ENCODE assay signal across 23 cellular contexts in the genomic region with DNA sequence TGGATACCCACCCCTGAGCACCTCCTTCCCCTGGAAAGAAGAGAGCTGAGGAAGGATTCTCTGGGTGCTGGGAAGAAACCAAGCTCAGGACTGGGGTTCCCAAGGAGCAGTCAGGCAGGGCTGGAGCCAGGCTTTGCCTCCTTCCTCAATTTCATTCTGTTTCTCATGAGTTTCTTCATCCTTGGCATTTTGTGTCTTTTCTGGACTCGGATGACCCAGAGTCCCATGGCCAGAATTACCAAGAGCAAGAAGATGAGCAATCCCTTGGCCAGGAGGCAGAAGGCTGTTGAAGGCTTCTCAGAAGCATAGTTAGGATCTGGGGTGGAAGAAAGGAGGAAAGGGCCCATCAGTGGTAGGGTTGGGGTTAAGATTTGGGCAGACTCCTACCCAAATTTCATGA. TPM values are rescaled to one million over a fixed set of nuclear protein-coding genes. Genes with fewer than 3 reads are reported as not detected.
"Had no signal": no experiment of that assay in that cellular context is flagged by ENCODE, and none has a peak within 500 bp of the region (broad histone marks: within the 10 kb centered on the region; RNA-seq: fewer than 3 reads in every experiment).

No MANE protein-coding gene starts in this region.

- H3K27me3 ChIP-seq: foreskin keratinocyte, right lobe of liver, uterus had no signal

- DNase-seq: effector memory CD8-positive, alpha-beta T cell; esophagus squamous epithelium; foreskin keratinocyte; kidney glomerular epithelial cell; mammary epithelial cell; naive thymus-derived CD4-positive, alpha-beta T cell; nephron progenitor cell; psoas muscle; retina; stimulated activated CD4-positive, alpha-beta T cell treated with anti-CD3 and anti-CD28 coated beads, Interleukin-15, amount 100 ng/mL, for 24 hours; stimulated activated CD4-positive, alpha-beta T cell treated with anti-CD3 and anti-CD28 coated beads, Interleukin-1b, Interleukin-23, amount 100 ng/mL, for 48 hours; stimulated activated CD4-positive, alpha-beta T cell treated with anti-CD3 and anti-CD28 coated beads, Interleukin-4, amount 100 ng/mL, for 24 hours; substantia nigra; uterus had no signal

- H3K27ac ChIP-seq: esophagus squamous epithelium, foreskin keratinocyte, hepatocyte, parathyroid adenoma, psoas muscle, right lobe of liver, thoracic aorta, uterus had no signal

- H3K4me1 ChIP-seq: psoas muscle, right lobe of liver, uterus had no signal

- H3K4me2 ChIP-seq: hepatocyte had no signal

- H3K36me3 ChIP-seq: esophagus squamous epithelium, right lobe of liver, thoracic aorta, uterus had no signal

- H3K4me3 ChIP-seq: esophagus squamous epithelium, hepatocyte, psoas muscle, right lobe of liver, thoracic aorta, uterus had no signal

- H3K9ac ChIP-seq: parathyroid adenoma had no signal

- H3K79me2 ChIP-seq: hepatocyte, parathyroid adenoma had no signal

- H2AFZ ChIP-seq: hepatocyte, parathyroid adenoma had no signal

- H3K9me3 ChIP-seq: esophagus squamous epithelium, psoas muscle, right lobe of liver, thoracic aorta, uterus had no signal

- ATAC-seq: effector memory CD8-positive, alpha-beta T cell; foreskin keratinocyte; naive thymus-derived CD4-positive, alpha-beta T cell; psoas muscle; right lobe of liver; stimulated activated memory B cell treated with anti-CD40 and anti-IgM and Interleukin-4, amounts not matched to agents 10 μg/mL and 1 μg/mL and 100 μg/mL, for 72 hours had no signal

RNA-seq across cellular contexts. Expression of a gene that starts 2.5 kb away (rescaled TPM):
- total RNA-seq: epithelial cell of proximal tubule; hepatocyte; lower leg skin; mammary epithelial cell; mesenteric fat pad; naive thymus-derived CD4-positive, alpha-beta T cell; psoas muscle; thoracic aorta; uterus had no signal
- polyA plus RNA-seq: hepatocyte; naive thymus-derived CD4-positive, alpha-beta T cell; psoas muscle had no signal

RNA-seq across cellular contexts. Expression of a gene that starts 6.1 kb away (rescaled TPM):
- total RNA-seq: mononuclear cell, psoas muscle had no signal

RNA-seq across cellular contexts. Expression of a gene that starts 51.6 kb away (rescaled TPM):
- total RNA-seq: right lobe of liver had no signal
- polyA plus RNA-seq: hepatocyte had no signal
